25 cellular contexts compared by ENCODE assay signal in the genomic region with DNA sequence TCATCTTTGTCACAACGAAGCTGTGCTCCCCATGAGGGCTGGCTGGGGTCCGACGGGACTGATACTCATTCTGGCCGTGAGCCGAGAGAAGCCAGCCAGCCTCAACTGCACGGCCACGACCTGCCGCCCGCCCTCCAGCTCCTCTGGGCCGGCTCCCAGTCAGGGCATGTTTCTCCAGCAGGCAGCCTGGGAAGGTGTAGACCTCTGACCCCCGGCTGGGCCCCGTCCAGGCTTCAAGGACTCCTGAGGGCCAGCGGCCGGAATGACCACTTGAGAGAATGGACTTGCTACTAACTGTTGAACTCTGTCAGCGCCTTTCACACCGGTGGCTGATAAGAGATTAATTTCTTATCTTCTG. TPM values are rescaled to one million over a fixed set of nuclear protein-coding genes. Genes with fewer than 3 reads are reported as not detected.
DNase-seq lines count a peak whose midpoint lies in the region; ATAC-seq and TF ChIP-seq lines count a peak whose summit lies in the region.
"Had no signal": no experiment of that assay in that cellular context is flagged by ENCODE, and none has a peak within 500 bp of the region (broad histone marks: within the 10 kb centered on the region; RNA-seq: fewer than 3 reads in every experiment).

No MANE protein-coding gene starts in this region.

- H3K36me3 ChIP-seq in lung (ENCODE audit: control insufficient read depth in 2 of 2, insufficient read depth in 2 of 2, low read length in 2 of 2): no peaks in the 10 kb centered on the region
- no peaks in the 10 kb centered on the region for H3K36me3 ChIP-seq in stomach
- no peaks in the 10 kb centered on the region for H3K36me3 ChIP-seq in sigmoid colon
- H3K36me3 ChIP-seq: SJSA1 had no signal

- peaks cover 0 to 4% of the 10 kb centered on the region in 2 donors for H3K4me1 ChIP-seq in lung (ENCODE audit: control insufficient read depth in 2 of 2, insufficient read depth in 2 of 2, low read length in 2 of 2)
- peaks cover 0 to 18% (median 12%) of the 10 kb centered on the region in 4 donors for H3K4me1 ChIP-seq in stomach
- no peaks in the 10 kb centered on the region for H3K4me1 ChIP-seq in sigmoid colon
- H3K4me1 ChIP-seq: SJSA1 had no signal

- TF ChIP-seq EP300 in stomach (IDR thresholded peaks at IDR 0.05) (no peak), sigmoid colon (IDR thresholded peaks at IDR 0.05) (no peak)

- TF ChIP-seq POLR2A in stomach (IDR thresholded peaks at IDR 0.05) (no peak), sigmoid colon (IDR thresholded peaks at IDR 0.05) (no peak)

- WGBS in lung, 2 donors: 64 to 87% methylated on average over 16 of the region's 16 CpGs
- 24 to 55% (median 42%) methylated on average over 14 to 16 of the region's 16 CpGs for WGBS in stomach, 5 donors
- WGBS in sigmoid colon, 2 donors: 16 to 70% methylated on average over 16 of the region's 16 CpGs

- intact Hi-C loops in left colon (cut with DNase I, micrococcal nuclease): no loop called here
- intact Hi-C loops in stomach (cut with DNase I; ENCODE audit: low total_unique reads): no loop called here
- intact Hi-C loops in sigmoid colon (cut with DNase I): no loop called here

- ATAC-seq in left colon (peak; percentile 25), lung (ENCODE audit: insufficient read depth, low FRiP score) (peak; percentile 51), GM21447 (IDR thresholded peaks at IDR 0.05; ENCODE audit: unreplicated experiment) (no peak)
- ATAC-seq: GM23338 had no signal

- no peak for TF ChIP-seq CTCF in lung (IDR thresholded peaks at IDR 0.05; ENCODE audit: control extremely low read depth, extremely low read depth)
- no peak for TF ChIP-seq CTCF in stomach (IDR thresholded peaks at IDR 0.05)
- no peak for TF ChIP-seq CTCF in sigmoid colon (IDR thresholded peaks at IDR 0.05)

- no peak overlapping the region for H3K4me3 ChIP-seq in lung
- no peak overlapping the region for H3K4me3 ChIP-seq in stomach
- no peak overlapping the region for H3K4me3 ChIP-seq in sigmoid colon
- H3K4me3 ChIP-seq: GM23338, PC-9, SJSA1 had no signal

- no peaks in the 10 kb centered on the region for H3K27me3 ChIP-seq in lung (ENCODE audit: control insufficient read depth, insufficient read depth)
- H3K27me3 ChIP-seq in stomach: peaks cover 0 to 11% (median 10%) of the 10 kb centered on the region in 3 donors
- peaks cover 0 to 3% (median 2%) of the 10 kb centered on the region in 3 donors for H3K27me3 ChIP-seq in sigmoid colon
- H3K27me3 ChIP-seq: SJSA1 had no signal

- H3K9me3 ChIP-seq in lung (ENCODE audit: control insufficient read depth in 2 of 2, insufficient read depth in 1 of 2, low read length in 1 of 2): no peaks in the 10 kb centered on the region
- no peaks in the 10 kb centered on the region for H3K9me3 ChIP-seq in stomach
- no peaks in the 10 kb centered on the region for H3K9me3 ChIP-seq in sigmoid colon
- H3K9me3 ChIP-seq: SJSA1 had no signal

- DNase-seq in left colon (peak in 1 of 2 donors; percentile 47), lung (ENCODE audit: low spot score) (peak; percentile 71), stomach (peak; percentile 81), activated gamma-delta T cell treated with Interleukin-2 at 50 U/mL for 16 hours (no peak), DMS 273 (lab: John Stamatoyannopoulos, UW; ENCODE audit: unreplicated experiment) (no peak), sigmoid colon (no peak)
- DNase-seq: C1 segment of cervical spinal cord; CD4-positive, alpha-beta memory T cell; DND-41; H9; KBM-7; MV-4-11; NCI-H1105; NCI-H1436 treated with DMSO at 0.1 percent for 48 hours; NCI-H1930; NCI-H2107; PC-9; Right ventricle myocardium superior had no signal

- H3K27ac ChIP-seq in lung (ENCODE audit: low read depth in 1 of 2, low read length in 1 of 2) (peak overlapping the region in 1 of 2 donors; percentile 66), stomach (peak overlapping the region in 1 of 5 donors; percentile 62), sigmoid colon (no peak overlapping the region)
- H3K27ac ChIP-seq: PC-9, SJSA1 had no signal

RNA-seq across cellular contexts. Expression of a gene that starts 18.1 kb away (rescaled TPM):
- total RNA-seq in left colon: 100 to 1,000 TPM; 114 to 356 TPM
- 10 to 100 TPM; 32.0 to 56.0 TPM for total RNA-seq in lung
- polyA plus RNA-seq in lung: 10 to 100 TPM in 1 of 2 donors, 1 to 10 TPM in 1; 10.0 to 11.7 TPM
- 100 to 1,000 TPM in 1 of 5 donors, 10 to 100 TPM in 3, under 1 TPM in 1; 0.73 to 355 (median 41.3) TPM for total RNA-seq in stomach
- polyA plus RNA-seq in stomach: 10 to 100 TPM in 1 of 3 donors, under 1 TPM in 1, not detected in 1; 0.81 to 28.9 TPM
- 1 to 10 TPM in 1 of 4 donors, under 1 TPM in 2, not detected in 1; under 0.01 to 6.4 (median 0.36) TPM for total RNA-seq in sigmoid colon
- polyA plus RNA-seq in sigmoid colon: 100 to 1,000 TPM in 1 of 3 donors, 1 to 10 TPM in 2; 8.4 to 195 (median 8.8) TPM
- total RNA-seq: A673; CD4-positive, alpha-beta memory T cell; LHCN-M2; MCF 10A; Right ventricle myocardium superior; RPMI7951; SJSA1 had no signal
- polyA plus RNA-seq: CD4-positive, alpha-beta memory T cell had no signal

Comparison
In these comparisons a context has a peak if more than half of its experiments do, and no peak if none do; other contexts are left out.
1. DNase-seq: peak in lung (single experiment) and stomach (single experiment); none in activated gamma-delta T cell treated with Interleukin-2 at 50 U/mL for 16 hours (single experiment), DMS 273 (single experiment) and sigmoid colon (single experiment).